In the genomic region with DNA sequence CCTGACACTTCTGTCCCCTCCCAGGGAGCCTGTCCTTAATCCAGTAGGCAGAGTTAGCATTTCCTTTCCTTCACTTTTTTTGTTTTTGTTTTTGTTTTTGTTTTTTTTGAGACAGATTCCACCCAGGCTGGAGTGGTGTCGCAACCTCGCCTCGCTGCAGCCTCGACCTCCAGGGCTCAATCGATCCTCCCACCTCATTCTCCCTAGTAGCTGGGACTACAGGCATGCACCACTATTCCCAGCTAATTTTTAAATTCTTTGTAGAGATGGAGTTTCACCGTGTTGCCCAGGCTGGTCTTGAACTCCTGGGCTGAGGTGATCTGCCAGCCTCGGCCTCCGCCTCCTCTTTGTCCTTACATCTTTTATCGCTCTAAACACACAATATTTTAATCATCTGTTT, we compare ENCODE assay signal across 15 cellular contexts. TPM values are rescaled to one million over a fixed set of nuclear protein-coding genes. Genes with fewer than 3 reads are reported as not detected.
DNase-seq lines count a peak whose midpoint lies in the region; ATAC-seq, FAIRE-seq and TF ChIP-seq lines count a peak whose summit lies in the region.
"Had no signal": no experiment of that assay in that cellular context is flagged by ENCODE, and none has a peak within 500 bp of the region (broad histone marks: within the 10 kb centered on the region; RNA-seq: fewer than 3 reads in every experiment).

No MANE protein-coding gene starts in this region.

- DNase-seq in activated CD4-positive, alpha-beta T cell treated with anti-CD3 and anti-CD28 coated beads for 36 hours = no peak
- DNase-seq in activated CD4-positive, alpha-beta T cell treated with anti-CD3 and anti-CD28 coated beads, Interleukin-2, amount 50 U/mL, for 4 hours = no peak
- DNase-seq in T-helper 17 cell (no peak), H1 (ENCODE audit: low read depth in 1 of 2, low spot score in 2 of 2) (no peak), spleen (no peak), DMS 273 treated with DMSO at 0.1 percent for 48 hours (lab: John Stamatoyannopoulos, UW) (no peak), NCI-H2107 (lab: John Stamatoyannopoulos, UW) (no peak)
- DNase-seq: midbrain, NCI-H1092, NCI-H510A treated with DMSO at 0.1 percent for 48 hours, retina had no signal

- no peaks in the 10 kb centered on the region for H3K9me3 ChIP-seq in T-helper 17 cell (ENCODE audit: control insufficient read depth, low read length, poor library complexity, severe bottlenecking)
- H3K9me3 ChIP-seq in H1 (ENCODE audit: insufficient read depth in 2 of 2, low read depth in 1 of 2, low read length in 1 of 2) = no peaks in the 10 kb centered on the region
- H3K9me3 ChIP-seq in spleen = no peaks in the 10 kb centered on the region

- H2BK12ac ChIP-seq in H1 (ENCODE audit: low read depth, low read length) = no peak overlapping the region

- no peak for TF ChIP-seq EP300 in H1 (IDR thresholded peaks at IDR 0.05; ENCODE audit: borderline replicate concordance in 1 of 2, low read depth in 2 of 2, low read length in 2 of 2)

- H3K9ac ChIP-seq in H1 (replicated peaks in 1 of 4; ENCODE audit: extremely low read depth in 1 of 4, low read depth in 3 of 4, low read length in 3 of 4) = no peak overlapping the region

- intact Hi-C loops in activated CD4-positive, alpha-beta T cell treated with anti-CD3 and anti-CD28 coated beads for 36 hours (cut with DNase I, micrococcal nuclease) = no loop called here
- intact Hi-C loops in spleen (cut with DNase I; ENCODE audit: low total_unique reads) = no loop called here

- H2BK5ac ChIP-seq in H1 (ENCODE audit: low read depth, low read length) = no peak overlapping the region

- peaks cover 11% of the 10 kb centered on the region for H3K23me2 ChIP-seq in H1 (ENCODE audit: low read depth, low read length)

- 90 to 100% methylated on average over 1 to 9 of the region's 9 CpGs for WGBS in H1 (ENCODE audit: extremely low coverage in 1 of 2, insufficient coverage in 1 of 2, insufficient read length in 1 of 2, insufficient replicate concordance in 2 of 2, low coverage in 1 of 2, low lambda C conversion rate in 2 of 2, missing lambda C conversion rate in 1 of 2), 2 experiments
- 67 to 82% (median 79%) methylated on average over 9 of the region's 9 CpGs for WGBS in spleen, 5 donors

- peak overlapping the region; percentile 90 for H3K27ac Mint-ChIP-seq in activated CD4-positive, alpha-beta T cell treated with anti-CD3 and anti-CD28 coated beads for 36 hours
- peak overlapping the region; percentile 95 for H3K27ac Mint-ChIP-seq in T-helper 17 cell

- H3K4me1 ChIP-seq in H1 (replicated peaks in 1 of 4; ENCODE audit: control insufficient read depth in 3 of 4, insufficient read depth in 4 of 4, low read length in 3 of 4) = peaks cover 0 to 32% (median 18%) of the 10 kb centered on the region in 4 experiments; a peak in 6 of 7 replicates
- H3K4me1 ChIP-seq in spleen = peaks cover 38 to 96% (median 90%) of the 10 kb centered on the region in 6 donors

- no peak overlapping the region for H3K18ac ChIP-seq in H1 (ENCODE audit: extremely low read depth, low read length)

- CTCF ChIA-PET in activated CD4-positive, alpha-beta T cell treated with anti-CD3 and anti-CD28 coated beads for 36 hours (lab: Charles Lee) = interaction anchor here (1.2 to 2.0 kb wide), 6 partner anchors 10 to 121 kb away, joined by 4 to 11 read pairs (median 6); a partner anchor contains a TSS
- CTCF ChIA-PET in H1 (lab: Charles Lee; ENCODE audit: partially characterized antibody) = interaction anchor here (1.0 to 15.7 kb wide), 6 partner anchors 6 to 106 kb away, joined by 3 to 231 read pairs (median 22); a partner anchor contains a TSS

- peaks cover 0 to 5% (median 0%) of the 10 kb centered on the region in 4 experiments; a peak in 1 of 8 replicates for H3K36me3 ChIP-seq in H1 (ENCODE audit: control insufficient read depth in 2 of 4, insufficient read depth in 4 of 4, low read length in 3 of 4)
- H3K36me3 ChIP-seq in spleen = peaks cover 0 to 24% (median 0%) of the 10 kb centered on the region in 6 donors

- no peak overlapping the region for H2AFZ ChIP-seq in H1 (ENCODE audit: low read length)

- peaks cover 24% of the 10 kb centered on the region for H3K79me1 ChIP-seq in H1 (ENCODE audit: low read depth, low read length)

- TF ChIP-seq RAD21 in H1 (IDR thresholded peaks at IDR 0.05 in 1 of 2, conservative IDR thresholded peaks at IDR 0.05 in 1 of 2; ENCODE audit: low read depth in 2 of 2, low read length in 2 of 2) = no peak

- TF ChIP-seq POLR2A in H1 (IDR thresholded peaks at IDR 0.05; ENCODE audit: control extremely low read depth in 1 of 2, low read depth in 2 of 2, low read length in 2 of 2) (no peak), spleen (IDR thresholded peaks at IDR 0.05) (no peak)

- no peak overlapping the region; a peak in 1 of 4 replicates for H3K4me2 ChIP-seq in H1 (ENCODE audit: insufficient read depth in 1 of 2, low read depth in 2 of 2, low read length in 2 of 2)

- peak overlapping the region; percentile 98 for H3K4me3 Mint-ChIP-seq in activated CD4-positive, alpha-beta T cell treated with anti-CD3 and anti-CD28 coated beads for 36 hours
- H3K4me3 Mint-ChIP-seq in T-helper 17 cell = peak overlapping the region; percentile 99

- H3K4me3 ChIP-seq in H1 (ENCODE audit: extremely low read depth in 1 of 4, insufficient read depth in 2 of 4, low read depth in 3 of 4, low read length in 4 of 4) = no peak overlapping the region
- H3K4me3 ChIP-seq in spleen = peak overlapping the region in 2 of 8 donors; percentile 100

- peaks cover 19 to 34% of the 10 kb centered on the region in 2 experiments for H4K20me1 ChIP-seq in H1 (replicated peaks in 1 of 2; ENCODE audit: control insufficient read depth in 1 of 2, insufficient read depth in 2 of 2, low read length in 2 of 2)

- H3K36me3 Mint-ChIP-seq in activated CD4-positive, alpha-beta T cell treated with anti-CD3 and anti-CD28 coated beads for 36 hours (ENCODE audit: low read depth) = peaks cover 40% of the 10 kb centered on the region
- H3K36me3 Mint-ChIP-seq in T-helper 17 cell (ENCODE audit: low read depth) = peaks cover 12% of the 10 kb centered on the region

- no peak for ATAC-seq in activated CD4-positive, alpha-beta T cell treated with anti-CD3 and anti-CD28 coated beads for 36 hours
- ATAC-seq in T-helper 17 cell (no peak), HG03175 (IDR thresholded peaks at IDR 0.05; ENCODE audit: unreplicated experiment) (no peak)

- H2BK20ac ChIP-seq in H1 (ENCODE audit: low read length) = no peak overlapping the region

- H3K79me2 ChIP-seq in H1 (ENCODE audit: control insufficient read depth in 1 of 2, insufficient read depth in 2 of 2, low read length in 2 of 2) = peaks cover 7 to 80% of the 10 kb centered on the region in 2 experiments; a peak in 3 of 4 replicates

- H4K8ac ChIP-seq in H1 (ENCODE audit: extremely low read depth, insufficient read depth, low read length) = no peak overlapping the region

- H3K27me3 Mint-ChIP-seq in activated CD4-positive, alpha-beta T cell treated with anti-CD3 and anti-CD28 coated beads for 36 hours = no peaks in the 10 kb centered on the region
- no peaks in the 10 kb centered on the region for H3K27me3 Mint-ChIP-seq in T-helper 17 cell

- H2BK15ac ChIP-seq in H1 (ENCODE audit: low read length) = no peak overlapping the region

- H3K9me3 Mint-ChIP-seq in activated CD4-positive, alpha-beta T cell treated with anti-CD3 and anti-CD28 coated beads for 36 hours (ENCODE audit: low read depth) = no peaks in the 10 kb centered on the region

- no peak overlapping the region for H3K4ac ChIP-seq in H1 (replicated peaks; ENCODE audit: insufficient read length, low read depth, low read length)

- no peak overlapping the region for H3K14ac ChIP-seq in H1 (ENCODE audit: insufficient read length)

- H3K4me1 Mint-ChIP-seq in activated CD4-positive, alpha-beta T cell treated with anti-CD3 and anti-CD28 coated beads for 36 hours = peaks cover 64% of the 10 kb centered on the region
- H3K4me1 Mint-ChIP-seq in T-helper 17 cell = peaks cover 54% of the 10 kb centered on the region

- no peak overlapping the region for H3K56ac ChIP-seq in H1 (replicated peaks; ENCODE audit: insufficient read length, low read depth, low read length)

- no peak overlapping the region for H2BK120ac ChIP-seq in H1 (replicated peaks; ENCODE audit: low read depth, low read length)

- no peak overlapping the region for H3K23ac ChIP-seq in H1 (ENCODE audit: insufficient read length)

- TF ChIP-seq CTCF in H1 (IDR thresholded peaks at IDR 0.05; ENCODE audit: control extremely low read depth in 1 of 3, insufficient read depth in 1 of 3, low read depth in 1 of 3, low read length in 3 of 3) = no peak
- TF ChIP-seq CTCF in spleen (IDR thresholded peaks at IDR 0.05 in 8 of 11, conservative IDR thresholded peaks at IDR 0.05 in 3 of 11) = no peak

- no peak overlapping the region for H4K91ac ChIP-seq in H1 (replicated peaks; ENCODE audit: insufficient read length, low read length)

- FAIRE-seq in H1 (lab: Jason Lieb, UNC) = no peak
- FAIRE-seq: colon had no signal

- no peaks in the 10 kb centered on the region for H3K27me3 ChIP-seq in H1 (replicated peaks in 1 of 4; ENCODE audit: control insufficient read depth in 3 of 4, extremely low read depth in 1 of 4, insufficient read depth in 3 of 4, low read length in 3 of 4)
- H3K27me3 ChIP-seq in spleen (replicated peaks in 1 of 7) = no peaks in the 10 kb centered on the region

- no peak overlapping the region for H4K5ac ChIP-seq in H1 (ENCODE audit: insufficient read length, low read depth, low read length)

- POLR2A ChIA-PET in activated CD4-positive, alpha-beta T cell treated with anti-CD3 and anti-CD28 coated beads for 36 hours (lab: Charles Lee) = interaction anchor here (0.7 kb wide), 1 partner anchor 9 kb away, joined by 3 read pairs; no protein-coding TSS in a partner anchor
- POLR2A ChIA-PET in H1 (lab: Charles Lee; ENCODE audit: partially characterized antibody) = interaction anchor here (1.2 to 9.3 kb wide), 5 partner anchors 10 to 22 kb away, joined by 3 to 70 read pairs (median 54); a partner anchor contains a TSS

- no peak overlapping the region for H2AK5ac ChIP-seq in H1 (ENCODE audit: low read depth, low read length)

- H3K27ac ChIP-seq in H1 (ENCODE audit: low read depth, low read length) (no peak overlapping the region), spleen (peak overlapping the region in 7 of 8 donors; percentile 65 to 95 (median 90))

RNA-seq across cellular contexts. Expression of a gene that starts 4.0 kb away (rescaled TPM):
- total RNA-seq in activated CD4-positive, alpha-beta T cell treated with anti-CD3 and anti-CD28 coated beads for 36 hours = 100 to 1,000 TPM; 115 to 170 TPM
- total RNA-seq in T-helper 17 cell (100 to 1,000 TPM; 130 to 132 TPM), spleen (10 to 100 TPM; 41.9 to 85.6 (median 53.9) TPM)
- total RNA-seq in H1 (2021; fragmentation: NEBNext Ultra II Directional; extraction: Animal tissue kit (Norgen Biotek cat#: 25700)) = 91.3 and 92.9 TPM in 2 replicates
- polyA plus RNA-seq in H1 (2011; rRNA removed) (99.2 and 140 TPM in 2 replicates), spleen (10 to 100 TPM; 28.7 to 51.8 (median 37.2) TPM)
- 107 TPM for polyA plus RNA-seq in H1 (2011; cell fraction: cytosol; rRNA removed)
- 85.0 TPM for polyA plus RNA-seq in H1 (2011; cell fraction: nucleus; rRNA removed)
- polyA plus RNA-seq in H1 (2012, experiment 1 of 2) = 74.7 to 102 TPM (median 92.8 TPM) in 4 replicates
- polyA plus RNA-seq in H1 (2012, experiment 2 of 2) = 128 TPM
- polyA plus RNA-seq in H1 (2013, experiment 1 of 2) = 121 TPM
- 130 TPM for polyA plus RNA-seq in H1 (2013, experiment 2 of 2)
- polyA minus RNA-seq in H1 (2011; rRNA and poly(A)+ RNA removed) = 57.8 and 78.7 TPM in 2 replicates
- polyA minus RNA-seq in H1 (2011; cell fraction: cytosol; rRNA and poly(A)+ RNA removed) = 43.7 TPM
- polyA minus RNA-seq in H1 (2011; cell fraction: nucleus; rRNA and poly(A)+ RNA removed) = 26.3 TPM

RNA-seq across cellular contexts. Expression of a gene that starts 15.4 kb away (rescaled TPM):
- 1 to 10 TPM; 2.7 to 3.5 TPM for total RNA-seq in activated CD4-positive, alpha-beta T cell treated with anti-CD3 and anti-CD28 coated beads for 36 hours
- total RNA-seq in T-helper 17 cell = 10 to 100 TPM; 41.4 to 83.3 TPM
- 5.2 and 5.5 TPM in 2 replicates for total RNA-seq in H1 (2021; fragmentation: NEBNext Ultra II Directional; extraction: Animal tissue kit (Norgen Biotek cat#: 25700))
- 6.1 and 6.6 TPM in 2 replicates for polyA plus RNA-seq in H1 (2011; rRNA removed)
- 9.7 TPM for polyA plus RNA-seq in H1 (2011; cell fraction: cytosol; rRNA removed)
- polyA plus RNA-seq in H1 (2011; cell fraction: nucleus; rRNA removed) = 13.3 TPM
- polyA plus RNA-seq in H1 (2012, experiment 1 of 2) = 5.0 to 7.8 TPM (median 6.5 TPM) in 4 replicates
- polyA plus RNA-seq in H1 (2012, experiment 2 of 2) = 4.2 TPM
- 6.1 TPM for polyA plus RNA-seq in H1 (2013, experiment 1 of 2)
- 5.8 TPM for polyA plus RNA-seq in H1 (2013, experiment 2 of 2)
- polyA minus RNA-seq in H1 (2011; rRNA and poly(A)+ RNA removed) = 4.4 and 12.4 TPM in 2 replicates
- polyA minus RNA-seq in H1 (2011; cell fraction: cytosol; rRNA and poly(A)+ RNA removed) = 7.9 TPM
- polyA minus RNA-seq in H1 (2011; cell fraction: nucleus; rRNA and poly(A)+ RNA removed) = 2.7 TPM
- 10 to 100 TPM; 17.4 to 29.2 (median 24.3) TPM for total RNA-seq in spleen
- 10 to 100 TPM; 16.6 to 37.6 (median 19.8) TPM for polyA plus RNA-seq in spleen
- total RNA-seq: A172 had no signal

RNA-seq across cellular contexts. Expression of a gene that starts 23.7 kb away (rescaled TPM):
- total RNA-seq in activated CD4-positive, alpha-beta T cell treated with anti-CD3 and anti-CD28 coated beads for 36 hours = 10 to 100 TPM; 23.7 to 39.6 TPM
- total RNA-seq in T-helper 17 cell (10 to 100 TPM; 32.3 to 32.8 TPM), spleen (10 to 100 TPM; 25.6 to 48.4 (median 41.5) TPM)
- 40.6 and 42.7 TPM in 2 replicates for total RNA-seq in H1 (2021; fragmentation: NEBNext Ultra II Directional; extraction: Animal tissue kit (Norgen Biotek cat#: 25700))
- polyA plus RNA-seq in H1 (2011; rRNA removed) (32.3 and 42.4 TPM in 2 replicates), spleen (10 to 100 TPM; 30.4 to 37.4 (median 33.2) TPM)
- polyA plus RNA-seq in H1 (2011; cell fraction: cytosol; rRNA removed) = 67.6 TPM
- polyA plus RNA-seq in H1 (2011; cell fraction: nucleus; rRNA removed) = 198 TPM
- 49.1 to 72.7 TPM (median 58.9 TPM) in 4 replicates for polyA plus RNA-seq in H1 (2012, experiment 1 of 2)
- polyA plus RNA-seq in H1 (2012, experiment 2 of 2) = 32.4 TPM
- polyA plus RNA-seq in H1 (2013, experiment 1 of 2) = 28.5 TPM
- polyA plus RNA-seq in H1 (2013, experiment 2 of 2) = 24.6 TPM
- 39.6 and 41.7 TPM in 2 replicates for polyA minus RNA-seq in H1 (2011; rRNA and poly(A)+ RNA removed)
- polyA minus RNA-seq in H1 (2011; cell fraction: cytosol; rRNA and poly(A)+ RNA removed) = 18.8 TPM
- polyA minus RNA-seq in H1 (2011; cell fraction: nucleus; rRNA and poly(A)+ RNA removed) = 50.9 TPM

RNA-seq across cellular contexts. Expression of a gene that starts 39.7 kb away (rescaled TPM):
- total RNA-seq in activated CD4-positive, alpha-beta T cell treated with anti-CD3 and anti-CD28 coated beads for 36 hours = not detected
- total RNA-seq in T-helper 17 cell = 1 to 10 TPM in 1 of 2 donors, under 1 TPM in 1; 0.29 to 1.9 TPM
- not detected in 2 replicates for total RNA-seq in H1 (2021; fragmentation: NEBNext Ultra II Directional; extraction: Animal tissue kit (Norgen Biotek cat#: 25700))
- polyA plus RNA-seq in H1 (2011; rRNA removed) = not detected in 2 replicates
- polyA plus RNA-seq in H1 (2011; cell fraction: cytosol; rRNA removed) = not detected
- not detected for polyA plus RNA-seq in H1 (2011; cell fraction: nucleus; rRNA removed)
- polyA plus RNA-seq in H1 (2012, experiment 1 of 2) = not detected in 4 replicates
- polyA plus RNA-seq in H1 (2012, experiment 2 of 2) = not detected
- polyA plus RNA-seq in H1 (2013, experiment 1 of 2) = not detected
- polyA plus RNA-seq in H1 (2013, experiment 2 of 2) = not detected
- not detected in 2 replicates for polyA minus RNA-seq in H1 (2011; rRNA and poly(A)+ RNA removed)
- polyA minus RNA-seq in H1 (2011; cell fraction: cytosol; rRNA and poly(A)+ RNA removed) = not detected
- polyA minus RNA-seq in H1 (2011; cell fraction: nucleus; rRNA and poly(A)+ RNA removed) = not detected
- 10 to 100 TPM; 29.5 to 45.8 (median 33.0) TPM for total RNA-seq in spleen
- polyA plus RNA-seq in spleen = 10 to 100 TPM; 13.1 to 30.6 (median 23.9) TPM
- total RNA-seq: A172, fibroblast of lung had no signal
- polyA plus RNA-seq: fibroblast of lung had no signal
